ENCODE assay signal across 17 cellular contexts in the genomic region with DNA sequence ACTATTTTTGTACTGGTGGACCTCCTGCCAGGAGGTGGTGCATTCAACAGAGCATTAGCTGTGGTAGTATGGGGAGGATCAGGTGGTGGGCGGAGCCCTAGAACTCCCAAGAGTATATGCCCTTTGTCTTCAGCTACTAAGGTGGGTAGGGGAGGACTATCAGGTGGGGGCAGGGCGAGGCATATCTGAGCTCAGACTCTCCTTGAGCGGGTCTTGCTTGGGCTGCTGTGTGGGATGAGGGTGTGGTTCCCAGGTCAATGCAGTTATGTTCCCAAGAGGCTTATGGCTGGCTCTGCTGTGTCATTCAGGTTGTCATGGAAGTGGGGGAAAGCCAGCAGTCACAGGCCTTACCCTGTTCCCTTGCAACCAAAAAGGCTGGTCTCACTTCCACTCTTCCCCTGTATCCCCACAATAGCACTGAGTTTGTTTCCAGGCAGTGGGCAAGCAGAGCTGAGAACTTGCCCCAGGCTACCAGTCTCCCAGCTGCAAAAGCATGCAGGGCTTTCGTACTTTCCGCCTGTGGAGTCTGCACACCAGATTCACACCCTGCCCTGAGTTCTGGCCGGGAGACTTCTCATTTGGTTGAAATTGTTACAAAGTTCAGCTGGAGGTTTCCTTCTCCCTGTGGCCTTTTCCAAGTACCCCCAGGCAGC.
DNase-seq lines count a peak whose midpoint lies in the region; ATAC-seq and TF ChIP-seq lines count a peak whose summit lies in the region.
"Had no signal": no experiment of that assay in that cellular context is flagged by ENCODE, and none has a peak within 500 bp of the region (broad histone marks: within the 10 kb centered on the region; RNA-seq: fewer than 3 reads in every experiment).

No MANE protein-coding gene starts in this region.

- H3K18ac ChIP-seq in neuronal stem cell (ENCODE audit: low read length), result no peak overlapping the region

- peak overlapping the region; percentile 34 for H3K23ac ChIP-seq in neuronal stem cell (ENCODE audit: low read depth, low read length, poor library complexity)

- no peaks in the 10 kb centered on the region for H3K79me1 ChIP-seq in neuronal stem cell (ENCODE audit: low read depth, low read length)

- no peaks in the 10 kb centered on the region for H4K20me1 ChIP-seq in GM23338 (replicated peaks; ENCODE audit: insufficient read depth)
- H4K20me1 ChIP-seq: BLaER1 treated with 17β-estradiol and CSF1 and Interleukin-3, amounts not matched to agents 10 nM and 100 nM had no signal

- no peaks in the 10 kb centered on the region for H3F3A ChIP-seq in GM23338 (replicated peaks; ENCODE audit: low read depth)

- H3K27ac Mint-ChIP-seq in GM23338 (no peak overlapping the region), WTC11 (no peak overlapping the region)
- no peak overlapping the region for H3K27ac Mint-ChIP-seq in activated CD8-positive, alpha-beta memory T cell treated with anti-CD3 and anti-CD28 coated beads, Interleukin-2, amount 10 ng/mL, durations not matched to agents 7 days and 5 days
- H3K27ac Mint-ChIP-seq: B cell; CD8-positive, alpha-beta T cell had no signal

- H4K8ac ChIP-seq in neuronal stem cell (ENCODE audit: low read depth, low read length), result no peak overlapping the region

- peaks cover 6% of the 10 kb centered on the region for H3K27me3 Mint-ChIP-seq in GM23338 (ENCODE audit: insufficient read depth, low read depth, poor library complexity)
- no peaks in the 10 kb centered on the region; the same call in 1 of the 2 replicates for H3K27me3 Mint-ChIP-seq in WTC11 (ENCODE audit: low read depth)
- no peaks in the 10 kb centered on the region for H3K27me3 Mint-ChIP-seq in activated CD8-positive, alpha-beta memory T cell treated with anti-CD3 and anti-CD28 coated beads, Interleukin-2, amount 10 ng/mL, durations not matched to agents 7 days and 5 days
- H3K27me3 Mint-ChIP-seq: B cell had no signal

- H3K9ac ChIP-seq in neuronal stem cell (ENCODE audit: low read depth, low read length, poor library complexity), result no peak overlapping the region
- H3K9ac ChIP-seq: BLaER1 treated with 17β-estradiol and CSF1 and Interleukin-3, amounts not matched to agents 10 nM and 100 nM; GM23248 had no signal

- H3K4me1 ChIP-seq in GM23338 (ENCODE audit: insufficient read depth), result peaks cover 10% of the 10 kb centered on the region; the same call in 1 of the 2 replicates
- H3K4me1 ChIP-seq in neuronal stem cell (ENCODE audit: control insufficient read depth in 2 of 2, insufficient read depth in 1 of 2, low read depth in 1 of 2, low read length in 2 of 2), result peaks cover 0 to 3% of the 10 kb centered on the region in 2 donors
- H3K4me1 ChIP-seq: BLaER1 treated with 17β-estradiol and CSF1 and Interleukin-3, amounts not matched to agents 10 nM and 100 nM had no signal

- no peak overlapping the region for H3K4me3 Mint-ChIP-seq in GM23338
- no peak overlapping the region for H3K4me3 Mint-ChIP-seq in WTC11
- no peak overlapping the region for H3K4me3 Mint-ChIP-seq in activated CD8-positive, alpha-beta memory T cell treated with anti-CD3 and anti-CD28 coated beads, Interleukin-2, amount 10 ng/mL, durations not matched to agents 7 days and 5 days
- H3K4me3 Mint-ChIP-seq: B cell; CD8-positive, alpha-beta T cell had no signal

- H3K36me3 ChIP-seq in GM23338 (ENCODE audit: insufficient read depth) (no peaks in the 10 kb centered on the region), neuronal stem cell (replicated peaks in 1 of 2; ENCODE audit: control insufficient read depth in 2 of 2, insufficient read depth in 2 of 2, low read length in 2 of 2) (no peaks in the 10 kb centered on the region)
- H3K36me3 ChIP-seq: BLaER1 treated with 17β-estradiol and CSF1 and Interleukin-3, amounts not matched to agents 10 nM and 100 nM had no signal

- H3K36me3 Mint-ChIP-seq in GM23338 (ENCODE audit: low read depth) (no peaks in the 10 kb centered on the region), WTC11 (peaks cover 3% of the 10 kb centered on the region; the same call in 1 of the 2 replicates)
- H3K36me3 Mint-ChIP-seq in activated CD8-positive, alpha-beta memory T cell treated with anti-CD3 and anti-CD28 coated beads, Interleukin-2, amount 10 ng/mL, durations not matched to agents 7 days and 5 days, result no peaks in the 10 kb centered on the region
- H3K36me3 Mint-ChIP-seq: CD8-positive, alpha-beta T cell had no signal

- DNase-seq in GM23338 (ENCODE audit: low spot score) (no peak), WTC11 (ENCODE audit: low spot score) (no peak), islet precursor cell (peak; percentile 75), neuronal stem cell (ENCODE audit: low spot score) (no peak), GM13977 (ENCODE audit: low spot score) (no peak)
- DNase-seq in activated CD8-positive, alpha-beta memory T cell treated with anti-CD3 and anti-CD28 coated beads, Interleukin-2, amount 10 ng/mL, durations not matched to agents 7 days and 5 days, result no peak
- DNase-seq: Calu3; CD8-positive, alpha-beta T cell; DMS79 treated with DMSO at 0.1 percent for 48 hours; EL; GM23248; H7 had no signal

- H2BK15ac ChIP-seq in neuronal stem cell (ENCODE audit: low read length), result no peak overlapping the region

- POLR2A ChIA-PET in WTC11 (lab: Charles Lee), result no interaction called here

- in situ Hi-C loops in GM13977 (cut with MboI; ENCODE audit: low pct_unique_long_range_greater_than_20kb, low sequenced_read_pairs, unreplicated experiment), result no loop called here

- H4K91ac ChIP-seq in neuronal stem cell (ENCODE audit: low read depth, low read length, poor library complexity), result no peak overlapping the region

- H3K4me1 Mint-ChIP-seq in GM23338 (peaks cover 26% of the 10 kb centered on the region), WTC11 (peaks cover 38% of the 10 kb centered on the region)
- H3K4me1 Mint-ChIP-seq in activated CD8-positive, alpha-beta memory T cell treated with anti-CD3 and anti-CD28 coated beads, Interleukin-2, amount 10 ng/mL, durations not matched to agents 7 days and 5 days, result no peaks in the 10 kb centered on the region
- H3K4me1 Mint-ChIP-seq: B cell had no signal

- H3K4me2 ChIP-seq in GM23338 (no peak overlapping the region), neuronal stem cell (ENCODE audit: insufficient read depth, low read length, poor library complexity, severe bottlenecking) (no peak overlapping the region)
- H3K4me2 ChIP-seq: BLaER1 treated with 17β-estradiol and CSF1 and Interleukin-3, amounts not matched to agents 10 nM and 100 nM had no signal

- H3K27ac ChIP-seq in GM23338 (ENCODE audit: low read depth) (no peak overlapping the region), neuronal stem cell (replicated peaks; ENCODE audit: low read length) (no peak overlapping the region)
- H3K27ac ChIP-seq: BLaER1 treated with 17β-estradiol and CSF1 and Interleukin-3, amounts not matched to agents 10 nM and 100 nM; GM23248; HL-60 had no signal

- no peak overlapping the region for H2BK5ac ChIP-seq in neuronal stem cell (ENCODE audit: low read length)

- H2BK120ac ChIP-seq in neuronal stem cell (ENCODE audit: low read depth, low read length), result peak overlapping the region; percentile 16

- H3K9me3 Mint-ChIP-seq in GM23338 (peaks cover 10% of the 10 kb centered on the region), WTC11 (peaks cover 25% of the 10 kb centered on the region)
- no peaks in the 10 kb centered on the region for H3K9me3 Mint-ChIP-seq in activated CD8-positive, alpha-beta memory T cell treated with anti-CD3 and anti-CD28 coated beads, Interleukin-2, amount 10 ng/mL, durations not matched to agents 7 days and 5 days (ENCODE audit: low read depth)

- no peak overlapping the region for H3K4me3 ChIP-seq in GM23338
- H3K4me3 ChIP-seq in neuronal stem cell (ENCODE audit: low read length in 2 of 2), result peak overlapping the region in 1 of 2 donors; percentile 6
- H3K4me3 ChIP-seq: BLaER1 treated with 17β-estradiol and CSF1 and Interleukin-3, amounts not matched to agents 10 nM and 100 nM; GM23248 had no signal

- no peaks in the 10 kb centered on the region for H3K9me3 ChIP-seq in neuronal stem cell (replicated peaks in 1 of 2; ENCODE audit: control insufficient read depth in 2 of 2, insufficient read depth in 1 of 2, low read depth in 1 of 2, low read length in 2 of 2)
- H3K9me3 ChIP-seq: BLaER1 treated with 17β-estradiol and CSF1 and Interleukin-3, amounts not matched to agents 10 nM and 100 nM had no signal

- H3K14ac ChIP-seq in neuronal stem cell (ENCODE audit: low read length), result no peak overlapping the region

- ATAC-seq in GM23338 (no peak), WTC11 (peak; percentile 46), HG02623 (IDR thresholded peaks at IDR 0.05; ENCODE audit: unreplicated experiment) (no peak), HG02870 (IDR thresholded peaks at IDR 0.05; ENCODE audit: unreplicated experiment) (no peak)
- no peak for ATAC-seq in activated CD8-positive, alpha-beta memory T cell treated with anti-CD3 and anti-CD28 coated beads, Interleukin-2, amount 10 ng/mL, durations not matched to agents 7 days and 5 days
- ATAC-seq: CD8-positive, alpha-beta T cell had no signal

- no CpG with 5 or more reads among the region's 6 CpGs for WGBS in neuronal stem cell (ENCODE audit: extremely low coverage in 2 of 2, insufficient read length in 2 of 2, insufficient replicate concordance in 1 of 2), 2 donors

- peak overlapping the region; percentile 41 for H2BK12ac ChIP-seq in neuronal stem cell (ENCODE audit: low read length)

- H2AFZ ChIP-seq in GM23338 (peak overlapping the region; percentile 49; the same call in 1 of the 2 replicates), neuronal stem cell (ENCODE audit: low read length) (peak overlapping the region; percentile 13)
- H2AFZ ChIP-seq: GM23248 had no signal

- CTCF ChIA-PET in WTC11 (lab: Charles Lee), result interaction anchor here (1.1 kb wide), 1 partner anchor 32 kb away, joined by 3 read pairs; no protein-coding TSS in a partner anchor
- CTCF ChIA-PET in activated CD8-positive, alpha-beta memory T cell treated with anti-CD3 and anti-CD28 coated beads, Interleukin-2, amount 10 ng/mL, durations not matched to agents 7 days and 5 days (lab: Charles Lee), result no interaction called here

- no peaks in the 10 kb centered on the region for H3K79me2 ChIP-seq in GM23338 (replicated peaks; ENCODE audit: insufficient read depth)

- TF ChIP-seq CTCF in GM23338 (conservative IDR thresholded peaks at IDR 0.05; ENCODE audit: low read depth in 2 of 2) (no peak), WTC11 (IDR thresholded peaks at IDR 0.05) (no peak), GM13977 (IDR thresholded peaks at IDR 0.05; ENCODE audit: extremely low read depth, insufficient read depth, missing control alignments) (no peak)

- peaks cover 11% of the 10 kb centered on the region; the same call in 1 of the 2 replicates for H3K9me2 ChIP-seq in GM23338 (ENCODE audit: insufficient read depth)

- H3K27me3 ChIP-seq in GM23338 (ENCODE audit: insufficient read depth), result no peaks in the 10 kb centered on the region
- H3K27me3 ChIP-seq in neuronal stem cell (ENCODE audit: control insufficient read depth in 3 of 3, insufficient read depth in 3 of 3, low read depth in 1 of 3, low read length in 3 of 3), result no peaks in the 10 kb centered on the region
- H3K27me3 ChIP-seq: BLaER1 treated with 17β-estradiol and CSF1 and Interleukin-3, amounts not matched to agents 10 nM and 100 nM had no signal

- H3K4ac ChIP-seq in neuronal stem cell (ENCODE audit: low read length), result no peak overlapping the region

- peak overlapping the region; percentile 47 for H2AK5ac ChIP-seq in neuronal stem cell (ENCODE audit: low read depth, low read length)

TF ChIP-seq in GM23338, 12 proteins besides CTCF, POLR2A, EP300 and RAD21 (continues in another document):
- no peak for TF ChIP-seq ZNF114 (CRISPR knock-in tag; IDR thresholded peaks at IDR 0.05)
